Comparison of ENCODE assay signal across 20 cellular contexts in the genomic region with DNA sequence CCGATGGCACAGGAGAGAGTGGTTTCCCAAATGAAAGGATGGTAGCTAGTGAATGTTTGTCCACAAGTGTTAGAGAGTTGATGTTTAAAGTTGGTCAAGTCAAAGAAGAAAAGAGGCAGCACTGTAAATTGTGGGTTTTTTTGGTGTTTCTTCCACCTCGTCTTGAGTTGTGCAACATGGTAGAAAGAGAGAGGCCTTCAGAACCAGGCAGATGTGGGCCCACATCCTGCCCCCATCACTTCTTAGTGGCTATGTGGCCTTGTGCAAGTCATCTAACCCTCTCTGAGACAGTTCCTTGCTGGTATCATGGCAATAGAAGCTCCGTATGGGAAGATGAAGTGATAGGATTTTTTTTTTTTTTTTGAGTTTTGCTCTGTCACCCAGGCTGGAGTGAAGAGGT.
A peak's percentile ranks its signal among the peaks of the same experiment; 100 is the strongest.
DNase-seq lines count a peak whose midpoint lies in the region; ATAC-seq and TF ChIP-seq lines count a peak whose summit lies in the region.
"Had no signal": no experiment of that assay in that cellular context is flagged by ENCODE, and none has a peak within 500 bp of the region (broad histone marks: within the 10 kb centered on the region; RNA-seq: fewer than 3 reads in every experiment).

No MANE protein-coding gene starts in this region.

- no peak overlapping the region for H3K4me3 ChIP-seq in ACC112 (ENCODE audit: low read depth, low read length)
- H3K4me3 ChIP-seq in BLaER1, result no peak overlapping the region
- no peak overlapping the region for H3K4me3 ChIP-seq in RWPE2 (ENCODE audit: severe bottlenecking)
- no peak overlapping the region for H3K4me3 ChIP-seq in upper lobe of right lung
- no peak overlapping the region for H3K4me3 ChIP-seq in mesendoderm (ENCODE audit: low read length)
- H3K4me3 ChIP-seq in endodermal cell (ENCODE audit: low read length), result no peak overlapping the region
- H3K4me3 ChIP-seq: heart right ventricle, right lobe of liver, SK-N-MC had no signal

- no peak overlapping the region for H3K4ac ChIP-seq in mesendoderm (ENCODE audit: low read depth, low read length)

- H2BK5ac ChIP-seq in mesendoderm (ENCODE audit: low read length), result no peak overlapping the region

- no peak overlapping the region for H2AFZ ChIP-seq in ACC112 (ENCODE audit: low read length, unreplicated experiment)

- no peaks in the 10 kb centered on the region for H3K36me3 ChIP-seq in ACC112 (ENCODE audit: insufficient read depth, low read length)
- no peaks in the 10 kb centered on the region for H3K36me3 ChIP-seq in BLaER1
- H3K36me3 ChIP-seq in RWPE2 (ENCODE audit: low read depth), result no peaks in the 10 kb centered on the region
- no peaks in the 10 kb centered on the region for H3K36me3 ChIP-seq in upper lobe of right lung
- H3K36me3 ChIP-seq in mesendoderm (ENCODE audit: control insufficient read depth, insufficient read depth, low read length), result no peaks in the 10 kb centered on the region
- H3K36me3 ChIP-seq in endodermal cell (ENCODE audit: control insufficient read depth, insufficient read depth, low read length), result no peaks in the 10 kb centered on the region
- H3K36me3 ChIP-seq: heart right ventricle, right lobe of liver had no signal

- H3K27me3 ChIP-seq in ACC112 (ENCODE audit: insufficient read depth, low read length), result no peaks in the 10 kb centered on the region
- H3K27me3 ChIP-seq in BLaER1, result no peaks in the 10 kb centered on the region
- no peaks in the 10 kb centered on the region for H3K27me3 ChIP-seq in RWPE2 (ENCODE audit: insufficient read depth, poor library complexity, severe bottlenecking)
- no peaks in the 10 kb centered on the region for H3K27me3 ChIP-seq in upper lobe of right lung
- H3K27me3 ChIP-seq in mesendoderm (ENCODE audit: insufficient read depth, low read length, poor library complexity), result no peaks in the 10 kb centered on the region
- no peaks in the 10 kb centered on the region for H3K27me3 ChIP-seq in endodermal cell (ENCODE audit: control insufficient read depth, insufficient read depth, low read length, poor library complexity, severe bottlenecking)
- H3K27me3 ChIP-seq: heart right ventricle, right lobe of liver had no signal

- no peak for TF ChIP-seq CTCF in RWPE2 (IDR thresholded peaks at IDR 0.05; ENCODE audit: poor library complexity, severe bottlenecking)
- TF ChIP-seq CTCF in upper lobe of right lung (IDR thresholded peaks at IDR 0.05), result no peak
- TF ChIP-seq CTCF in endodermal cell (conservative IDR thresholded peaks at IDR 0.05), result no peak

- H3K36me3 Mint-ChIP-seq in central memory CD8-positive, alpha-beta T cell (ENCODE audit: insufficient read depth), result peaks cover 8% of the 10 kb centered on the region
- no peaks in the 10 kb centered on the region for H3K36me3 Mint-ChIP-seq in endodermal cell (ENCODE audit: low read depth)
- H3K36me3 Mint-ChIP-seq: IgD-negative memory B cell, mesothelial cell of epicardium had no signal

- H3K4me1 Mint-ChIP-seq in central memory CD8-positive, alpha-beta T cell, result peaks cover 55% of the 10 kb centered on the region
- H3K4me1 Mint-ChIP-seq in endodermal cell, result peaks cover 20% of the 10 kb centered on the region

- DNase-seq in RWPE2 (ENCODE audit: low spot score) (no peak), upper lobe of right lung (no peak), mesendoderm (no peak), endodermal cell (no peak)
- no peak for DNase-seq in central memory CD8-positive, alpha-beta T cell (ENCODE audit: low spot score in 2 of 2)
- DNase-seq: activated CD8-positive, alpha-beta memory T cell treated with anti-CD3 and anti-CD28 coated beads, Interleukin-2, amount 50 U/mL, for 48 hours; C1 segment of cervical spinal cord; cortex of kidney; DMS79 treated with DMSO at 0.1 percent for 48 hours; heart right ventricle; NCI-H446; nucleus accumbens; right lobe of liver; stimulated activated CD4-positive, alpha-beta T cell treated with anti-CD3 and anti-CD28 coated beads, Interleukin-1b, Interleukin-23, amount 100 ng/mL, for 48 hours had no signal

- ATAC-seq in RWPE2 (ENCODE audit: low read depth) (no peak), upper lobe of right lung (no peak)
- no peak for ATAC-seq in central memory CD8-positive, alpha-beta T cell (replicated peaks; ENCODE audit: extremely low read depth, poor library complexity, severe bottlenecking)
- ATAC-seq: esophagus mucosa, right lobe of liver had no signal

- no peak overlapping the region for H3K18ac ChIP-seq in mesendoderm (ENCODE audit: low read length)

- H3K4me2 ChIP-seq in BLaER1 (peak overlapping the region; percentile 65), mesendoderm (ENCODE audit: low read length) (no peak overlapping the region)

- peaks cover 6% of the 10 kb centered on the region for H3K9me3 Mint-ChIP-seq in central memory CD8-positive, alpha-beta T cell
- no peaks in the 10 kb centered on the region for H3K9me3 Mint-ChIP-seq in endodermal cell

- H3K9me3 ChIP-seq in BLaER1, result no peaks in the 10 kb centered on the region
- no peaks in the 10 kb centered on the region for H3K9me3 ChIP-seq in RWPE2 (ENCODE audit: severe bottlenecking)
- no peaks in the 10 kb centered on the region for H3K9me3 ChIP-seq in upper lobe of right lung
- H3K9me3 ChIP-seq in endodermal cell (ENCODE audit: control insufficient read depth, low read length), result no peaks in the 10 kb centered on the region
- H3K9me3 ChIP-seq: right lobe of liver had no signal

- no peaks in the 10 kb centered on the region for H3K27me3 Mint-ChIP-seq in central memory CD8-positive, alpha-beta T cell
- no peaks in the 10 kb centered on the region for H3K27me3 Mint-ChIP-seq in endodermal cell (ENCODE audit: insufficient read depth)
- H3K27me3 Mint-ChIP-seq: IgD-negative memory B cell had no signal

- H3K9ac ChIP-seq in BLaER1 (no peak overlapping the region), mesendoderm (ENCODE audit: low read length) (no peak overlapping the region), endodermal cell (ENCODE audit: extremely low read depth, low read length, poor library complexity, severe bottlenecking) (no peak overlapping the region)

- H3K23ac ChIP-seq in mesendoderm (ENCODE audit: low read length), result no peak overlapping the region

- no peak overlapping the region for H2AK5ac ChIP-seq in mesendoderm (ENCODE audit: low read length)

- H3K27ac ChIP-seq in ACC112 (ENCODE audit: low read depth, low read length) (peak overlapping the region; percentile 89), BLaER1 (no peak overlapping the region), RWPE2 (ENCODE audit: poor library complexity, severe bottlenecking) (peak overlapping the region; percentile 43), upper lobe of right lung (no peak overlapping the region), mesendoderm (ENCODE audit: low read depth, low read length) (no peak overlapping the region), endodermal cell (ENCODE audit: low read depth, low read length) (no peak overlapping the region)
- H3K27ac ChIP-seq: right lobe of liver, SK-N-MC had no signal

- H3K4me1 ChIP-seq in ACC112 (ENCODE audit: control insufficient read depth, insufficient read depth, low read length, unreplicated experiment) (peaks cover 19% of the 10 kb centered on the region), BLaER1 (peaks cover 42% of the 10 kb centered on the region), RWPE2 (ENCODE audit: insufficient read depth, poor library complexity, severe bottlenecking) (peaks cover 14% of the 10 kb centered on the region), upper lobe of right lung (peaks cover 7% of the 10 kb centered on the region), mesendoderm (ENCODE audit: control insufficient read depth, low read depth, low read length) (no peaks in the 10 kb centered on the region), endodermal cell (ENCODE audit: control insufficient read depth, insufficient read depth, low read length) (peaks cover 5% of the 10 kb centered on the region)
- H3K4me1 ChIP-seq: right lobe of liver had no signal

- no peak overlapping the region for H4K5ac ChIP-seq in mesendoderm (ENCODE audit: low read length)

- H3K79me2 ChIP-seq in ACC112 (ENCODE audit: control insufficient read depth, insufficient read depth, low read length, unreplicated experiment) (no peaks in the 10 kb centered on the region), mesendoderm (ENCODE audit: control insufficient read depth, insufficient read depth, low read length) (no peaks in the 10 kb centered on the region)

- no peak overlapping the region for H2BK15ac ChIP-seq in mesendoderm (replicated peaks; ENCODE audit: low read depth)

- H4K8ac ChIP-seq in mesendoderm (ENCODE audit: low read depth, low read length), result no peak overlapping the region

- intact Hi-C loops in upper lobe of right lung (cut with DNase I), result no loop called here

- no CpG with 5 or more reads among the region's 3 CpGs for WGBS in mesendoderm (ENCODE audit: extremely low coverage, insufficient coverage, low lambda C conversion rate)
- WGBS in endodermal cell (ENCODE audit: insufficient coverage in 1 of 2, insufficient read length in 1 of 2), 2 experiments, result 94 to 100% methylated on average over 1 to 3 of the region's 3 CpGs

- H4K20me1 ChIP-seq in BLaER1, result no peaks in the 10 kb centered on the region

- peak overlapping the region; percentile 78 for H3K27ac Mint-ChIP-seq in central memory CD8-positive, alpha-beta T cell (ENCODE audit: low read depth)
- no peak overlapping the region for H3K27ac Mint-ChIP-seq in endodermal cell
- H3K27ac Mint-ChIP-seq: mesothelial cell of epicardium had no signal

- H3K56ac ChIP-seq in mesendoderm (ENCODE audit: low read length), result no peak overlapping the region

- peak overlapping the region; percentile 42 for H3K4me3 Mint-ChIP-seq in central memory CD8-positive, alpha-beta T cell
- H3K4me3 Mint-ChIP-seq in endodermal cell, result no peak overlapping the region
- H3K4me3 Mint-ChIP-seq: mesothelial cell of epicardium had no signal

- H3K79me1 ChIP-seq in mesendoderm (ENCODE audit: low read length), result no peaks in the 10 kb centered on the region

- H2BK120ac ChIP-seq in mesendoderm (ENCODE audit: low read depth, low read length), result no peak overlapping the region

Comparison
In these comparisons a context has a peak if more than half of its experiments do, and no peak if none do; other contexts are left out.
1. H3K27ac ChIP-seq: peak in ACC112 (single experiment) and RWPE2 (single experiment); none in BLaER1 (single experiment), upper lobe of right lung (single experiment), mesendoderm (single experiment) and endodermal cell (single experiment).